Comparison of ENCODE assay signal across 34 cellular contexts in the genomic region with DNA sequence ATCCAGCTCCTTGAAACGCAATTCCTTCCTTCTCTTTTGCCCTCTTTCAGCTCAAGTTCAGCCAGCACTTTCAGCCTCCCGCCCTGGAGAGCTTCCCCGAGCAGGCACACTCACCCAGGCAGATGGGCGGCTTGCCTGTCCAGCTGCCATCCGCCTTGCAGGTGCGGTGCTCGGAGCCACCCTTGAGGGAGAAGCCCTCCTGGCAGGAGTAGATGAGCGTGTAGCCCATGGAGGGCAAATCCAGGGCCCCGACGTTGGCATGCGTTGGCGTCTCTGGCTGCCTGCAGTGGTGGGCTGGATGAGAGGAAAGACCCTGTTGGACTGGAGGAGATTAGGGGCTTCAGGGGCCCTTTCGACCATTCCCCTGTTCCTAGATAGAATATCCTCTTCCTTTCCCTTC.
"Had no signal": no experiment of that assay in that cellular context is flagged by ENCODE, and none has a peak within 500 bp of the region (broad histone marks: within the 10 kb centered on the region; RNA-seq: fewer than 3 reads in every experiment).

No MANE protein-coding gene starts in this region.

- H3K4me1 ChIP-seq: adrenal gland, body of pancreas, breast epithelium had no signal

- ATAC-seq: activated CD8-positive, alpha-beta T cell treated with anti-CD3 and anti-CD28 coated beads for 36 hours; activated naive CD4-positive, alpha-beta T cell treated with anti-CD3 and anti-CD28 coated beads, Interleukin-2, amount 50 U/mL, for 72 hours; activated T-cell treated with anti-CD3 and anti-CD28 coated beads, Interleukin-2, amount 50 U/mL, for 4 hours; activated T-cell treated with anti-CD3 and anti-CD28 coated beads, Interleukin-2, amount 50 U/mL, for 72 hours; activated T-helper 17 cell treated with anti-CD3 and anti-CD28 coated beads, Interleukin-2, amount 50 U/mL, for 72 hours; body of pancreas had no signal

- DNase-seq: activated B cell treated with CpG ODN at 0.5 μM for 24 hours; activated CD4-positive, alpha-beta memory T cell treated with anti-CD3 and anti-CD28 coated beads for 36 hours; activated CD4-positive, alpha-beta T cell treated with anti-CD3 and anti-CD28 coated beads for 4 hours; activated CD4-positive, alpha-beta T cell treated with anti-CD3 and anti-CD28 coated beads, Interleukin-2, amount 10 ng/mL, durations not matched to agents 24 days and 14 days; activated CD4-positive, alpha-beta T cell treated with anti-CD3 and anti-CD28 coated beads, Interleukin-2, amount 50 U/mL, for 1 hour; activated CD4-positive, alpha-beta T cell treated with anti-CD3 and anti-CD28 coated beads, Interleukin-2, amount 50 U/mL, for 4 hours; activated CD4-positive, CD25-positive, alpha-beta regulatory T cell treated with anti-CD3 and anti-CD28 coated beads, Interleukin-2, amount 50 U/mL, for 72 hours; activated CD8-positive, alpha-beta T cell treated with anti-CD3 and anti-CD28 coated beads for 36 hours; activated effector memory CD4-positive, alpha-beta T cell treated with anti-CD3 and anti-CD28 coated beads, Interleukin-2, amount 50 U/mL, for 16 hours; activated gamma-delta T cell treated with Interleukin-2 at 50 U/mL for 16 hours; activated naive CD4-positive, alpha-beta T cell; activated naive CD4-positive, alpha-beta T cell treated with anti-CD3 and anti-CD28 coated beads for 36 hours; activated naive CD4-positive, alpha-beta T cell treated with anti-CD3 and anti-CD28 coated beads, Interleukin-2, amount 50 U/mL, for 16 hours; activated naive CD8-positive, alpha-beta T cell treated with anti-CD3 and anti-CD28 coated beads for 36 hours; activated T-cell treated with anti-CD3 and anti-CD28 coated beads for 4 hours; activated T-cell treated with anti-CD3 and anti-CD28 coated beads, Interleukin-2, amount 50 U/mL, for 1 hour; activated T-cell treated with anti-CD3 and anti-CD28 coated beads, Interleukin-2, amount 50 U/mL, for 4 hours; activated T-cell treated with anti-CD3 and anti-CD28 coated beads, Interleukin-2, amount 50 U/mL, for 72 hours; adrenal gland; amniotic stem cell; aorta; body of pancreas; brain microvascular endothelial cell; central memory CD4-positive, alpha-beta T cell; T-helper 1 cell; T-helper 2 cell; T-helper 9 cell had no signal

- H3K4me3 Mint-ChIP-seq: activated B cell treated with CpG ODN at 0.5 μM for 24 hours; activated CD4-positive, alpha-beta memory T cell treated with anti-CD3 and anti-CD28 coated beads for 36 hours; activated CD4-positive, alpha-beta T cell treated with anti-CD3 and anti-CD28 coated beads, Interleukin-2, amount 10 ng/mL, durations not matched to agents 24 days and 14 days; activated CD8-positive, alpha-beta T cell treated with anti-CD3 and anti-CD28 coated beads for 36 hours; activated naive CD4-positive, alpha-beta T cell treated with anti-CD3 and anti-CD28 coated beads for 36 hours; activated naive CD8-positive, alpha-beta T cell treated with anti-CD3 and anti-CD28 coated beads for 36 hours; activated T-cell treated with anti-CD3 and anti-CD28 coated beads, Interleukin-2, amount 50 U/mL, for 4 hours; activated T-cell treated with anti-CD3 and anti-CD28 coated beads, Interleukin-2, amount 50 U/mL, for 72 hours; activated T-helper 1 cell treated with anti-CD3 and anti-CD28 coated beads, Interleukin-12 subunit alpha, Interleukin-12 subunit beta, Interleukin-2, Interleukin-4 antibody, amounts not matched to agents 30 ng/mL and 10 ng/mL and 1 ng/mL, durations not matched to agents 14 hours and 24 hours and 36 hours; activated T-helper 17 cell treated with anti-CD3 and anti-CD28 coated beads, Interleukin-2, amount 50 U/mL, for 72 hours; T-helper 1 cell treated with Interleukin-12 subunit alpha and Interleukin-12 subunit beta and Interleukin-4 antibody, amounts not matched to agents 30 μg/mL and 1 μg/mL, for 36 hours; T-helper 2 cell treated with Interferon-gamma antibody and Interleukin-4, amounts not matched to agents 5 μg/mL and 100 μg/mL, for 36 hours had no signal

- H3K27ac ChIP-seq: adrenal gland, body of pancreas, brain microvascular endothelial cell, breast epithelium, VCaP had no signal

- H3K27me3 Mint-ChIP-seq: activated B cell treated with CpG ODN at 0.5 μM for 24 hours had no signal

- H3K27me3 ChIP-seq: adrenal gland, body of pancreas, brain microvascular endothelial cell, breast epithelium had no signal

- H3K9me3 ChIP-seq: adrenal gland, body of pancreas, breast epithelium had no signal

- H3K4me3 ChIP-seq: adrenal gland, body of pancreas, breast epithelium had no signal

- H3K36me3 ChIP-seq: adrenal gland, brain microvascular endothelial cell, breast epithelium had no signal

- H3K4me1 Mint-ChIP-seq: activated B cell treated with CpG ODN at 0.5 μM for 24 hours; activated CD4-positive, alpha-beta T cell treated with anti-CD3 and anti-CD28 coated beads, Interleukin-2, amount 10 ng/mL, durations not matched to agents 24 days and 14 days; activated naive CD8-positive, alpha-beta T cell treated with anti-CD3 and anti-CD28 coated beads for 36 hours; activated T-helper 17 cell treated with anti-CD3 and anti-CD28 coated beads, Interleukin-2, amount 50 U/mL, for 72 hours had no signal

- H3K27ac Mint-ChIP-seq: activated B cell treated with CpG ODN at 0.5 μM for 24 hours; activated CD4-positive, alpha-beta memory T cell treated with anti-CD3 and anti-CD28 coated beads for 36 hours; activated CD4-positive, alpha-beta T cell treated with anti-CD3 and anti-CD28 coated beads, Interleukin-2, amount 10 ng/mL, durations not matched to agents 24 days and 14 days; activated CD8-positive, alpha-beta T cell treated with anti-CD3 and anti-CD28 coated beads for 36 hours; activated naive CD4-positive, alpha-beta T cell treated with anti-CD3 and anti-CD28 coated beads for 36 hours; activated naive CD4-positive, alpha-beta T cell treated with anti-CD3 and anti-CD28 coated beads, Interleukin-2, amount 50 U/mL, for 72 hours; activated naive CD8-positive, alpha-beta T cell treated with anti-CD3 and anti-CD28 coated beads for 36 hours; activated T-cell treated with anti-CD3 and anti-CD28 coated beads, Interleukin-2, amount 50 U/mL, for 72 hours; activated T-helper 1 cell treated with anti-CD3 and anti-CD28 coated beads, Interleukin-12 subunit alpha, Interleukin-12 subunit beta, Interleukin-2, Interleukin-4 antibody, amounts not matched to agents 30 ng/mL and 10 ng/mL and 1 ng/mL, durations not matched to agents 14 hours and 24 hours and 36 hours; activated T-helper 17 cell treated with anti-CD3 and anti-CD28 coated beads, Interleukin-2, amount 50 U/mL, for 72 hours; T-helper 1 cell treated with Interleukin-12 subunit alpha and Interleukin-12 subunit beta and Interleukin-4 antibody, amounts not matched to agents 30 μg/mL and 1 μg/mL, for 36 hours; T-helper 2 cell treated with Interferon-gamma antibody and Interleukin-4, amounts not matched to agents 5 μg/mL and 100 μg/mL, for 36 hours had no signal

- H3K9me3 Mint-ChIP-seq: activated CD4-positive, alpha-beta memory T cell treated with anti-CD3 and anti-CD28 coated beads for 36 hours; activated CD4-positive, alpha-beta T cell treated with anti-CD3 and anti-CD28 coated beads, Interleukin-2, amount 10 ng/mL, durations not matched to agents 24 days and 14 days; activated CD8-positive, alpha-beta T cell treated with anti-CD3 and anti-CD28 coated beads for 36 hours; activated naive CD4-positive, alpha-beta T cell treated with anti-CD3 and anti-CD28 coated beads for 36 hours; activated naive CD4-positive, alpha-beta T cell treated with anti-CD3 and anti-CD28 coated beads, Interleukin-2, amount 50 U/mL, for 72 hours; activated T-cell treated with anti-CD3 and anti-CD28 coated beads, Interleukin-2, amount 50 U/mL, for 4 hours; activated T-cell treated with anti-CD3 and anti-CD28 coated beads, Interleukin-2, amount 50 U/mL, for 72 hours; activated T-helper 1 cell treated with anti-CD3 and anti-CD28 coated beads, Interleukin-12 subunit alpha, Interleukin-12 subunit beta, Interleukin-2, Interleukin-4 antibody, amounts not matched to agents 30 ng/mL and 10 ng/mL and 1 ng/mL, durations not matched to agents 14 hours and 24 hours and 36 hours; activated T-helper 17 cell treated with anti-CD3 and anti-CD28 coated beads, Interleukin-2, amount 50 U/mL, for 72 hours; T-helper 1 cell treated with Interleukin-12 subunit alpha and Interleukin-12 subunit beta and Interleukin-4 antibody, amounts not matched to agents 30 μg/mL and 1 μg/mL, for 36 hours; T-helper 2 cell treated with Interferon-gamma antibody and Interleukin-4, amounts not matched to agents 5 μg/mL and 100 μg/mL, for 36 hours had no signal

- H3K36me3 Mint-ChIP-seq: activated CD4-positive, alpha-beta memory T cell treated with anti-CD3 and anti-CD28 coated beads for 36 hours; activated naive CD4-positive, alpha-beta T cell treated with anti-CD3 and anti-CD28 coated beads, Interleukin-2, amount 50 U/mL, for 72 hours; activated naive CD8-positive, alpha-beta T cell treated with anti-CD3 and anti-CD28 coated beads for 36 hours had no signal
